8 cellular contexts compared by ENCODE assay signal in genomic region chr3:111717601-111718000, GRCh38. TPM values are rescaled to one million over a fixed set of nuclear protein-coding genes. Genes with fewer than 3 reads are reported as not detected.
DNase-seq lines count a peak whose midpoint lies in the region; ATAC-seq and TF ChIP-seq lines count a peak whose summit lies in the region.

No MANE protein-coding gene starts in this region.

- no peaks in the 10 kb centered on the region for H3K27me3 ChIP-seq in lower lobe of right lung (ENCODE audit: low read depth)

- no peaks in the 10 kb centered on the region for H3K36me3 ChIP-seq in lower lobe of right lung

- CTCF ChIA-PET in activated CD4-positive, alpha-beta T cell treated with anti-CD3 and anti-CD28 coated beads, Interleukin-2, amount 10 ng/mL, durations not matched to agents 7 days and 5 days (lab: Charles Lee) = interaction anchor here (0.6 to 3.0 kb wide), 21 partner anchors 8 to 293 kb away, joined by 3 to 20 read pairs (median 3); partner anchors contain the start of genes ABHD10 and PHLDB2

- peak overlapping the region; percentile 79 for H3K27ac Mint-ChIP-seq in activated CD4-positive, alpha-beta T cell treated with anti-CD3 and anti-CD28 coated beads, Interleukin-2, amount 10 ng/mL, durations not matched to agents 7 days and 5 days

- no peak overlapping the region for H3K27ac ChIP-seq in lower lobe of right lung

- intact Hi-C loops in lower lobe of right lung (cut with DNase I) = loop anchor here (10.0 kb wide), 1 partner anchor 247 kb away; no protein-coding TSS in a partner anchor

- DNase-seq in CMK (ENCODE audit: low read depth) = peak; percentile 45
- DNase-seq in NCI-H524 treated with DMSO at 0.1 percent for 48 hours (lab: John Stamatoyannopoulos, UW) = peak; percentile 49
- peak; percentile 78 for DNase-seq in activated CD4-positive, alpha-beta T cell treated with anti-CD3 and anti-CD28 coated beads, Interleukin-2, amount 10 ng/mL, durations not matched to agents 7 days and 5 days
- DNase-seq in dermis blood vessel endothelial cell = peak; percentile 90
- peak; percentile 75 for DNase-seq in lower lobe of right lung
- DNase-seq in stimulated activated CD8-positive, alpha-beta memory T cell treated with anti-CD3 and anti-CD28 coated beads, Interleukin-12 subunit alpha, Interleukin-12 subunit beta, amount 100 ng/mL, for 4 hours (ENCODE audit: low read depth) = peak; percentile 24

- H3K9me3 ChIP-seq in lower lobe of right lung = no peaks in the 10 kb centered on the region

- H3K4me1 Mint-ChIP-seq in activated CD4-positive, alpha-beta T cell treated with anti-CD3 and anti-CD28 coated beads, Interleukin-2, amount 10 ng/mL, durations not matched to agents 7 days and 5 days = peaks cover 8% of the 10 kb centered on the region

- H3K27me3 Mint-ChIP-seq in activated CD4-positive, alpha-beta T cell treated with anti-CD3 and anti-CD28 coated beads, Interleukin-2, amount 10 ng/mL, durations not matched to agents 7 days and 5 days = no peaks in the 10 kb centered on the region

- peaks cover 5% of the 10 kb centered on the region for H3K4me1 ChIP-seq in lower lobe of right lung

- H3K36me3 Mint-ChIP-seq in activated CD4-positive, alpha-beta T cell treated with anti-CD3 and anti-CD28 coated beads, Interleukin-2, amount 10 ng/mL, durations not matched to agents 7 days and 5 days (ENCODE audit: low read depth) = peaks cover 30% of the 10 kb centered on the region

- H3K9me3 Mint-ChIP-seq in activated CD4-positive, alpha-beta T cell treated with anti-CD3 and anti-CD28 coated beads, Interleukin-2, amount 10 ng/mL, durations not matched to agents 7 days and 5 days = no peaks in the 10 kb centered on the region

- H3K4me3 Mint-ChIP-seq in activated CD4-positive, alpha-beta T cell treated with anti-CD3 and anti-CD28 coated beads, Interleukin-2, amount 10 ng/mL, durations not matched to agents 7 days and 5 days = no peak overlapping the region

- peak; percentile 92 for TF ChIP-seq CTCF in lower lobe of right lung (IDR thresholded peaks at IDR 0.05)

- ATAC-seq in GM19438 (IDR thresholded peaks at IDR 0.05; ENCODE audit: low read depth, unreplicated experiment) (peak; percentile 93), HG03460 (IDR thresholded peaks at IDR 0.05; ENCODE audit: unreplicated experiment) (peak; percentile 89), lower lobe of right lung (peak; percentile 94 to 96)

- no peak overlapping the region for H3K4me3 ChIP-seq in lower lobe of right lung

- POLR2A ChIA-PET in activated CD4-positive, alpha-beta T cell treated with anti-CD3 and anti-CD28 coated beads, Interleukin-2, amount 10 ng/mL, durations not matched to agents 7 days and 5 days (lab: Charles Lee) = no interaction called here

RNA-seq across cellular contexts. Expression of gene PLCXD2, which starts 43.1 kb away (rescaled TPM):
- total RNA-seq in activated CD4-positive, alpha-beta T cell treated with anti-CD3 and anti-CD28 coated beads, Interleukin-2, amount 10 ng/mL, durations not matched to agents 7 days and 5 days = 10 to 100 TPM; 11.6 to 12.6 TPM
- total RNA-seq in dermis blood vessel endothelial cell (1.7 and 2.9 TPM in 2 replicates), lower lobe of right lung (8.0 TPM)

Comparison
In these comparisons a context has a peak if more than half of its experiments do, and no peak if none do; other contexts are left out.
1. DNase-seq: peak in every context shown above with its lines; median percentile 90 in dermis blood vessel endothelial cell; 78 in activated CD4-positive, alpha-beta T cell treated with anti-CD3 and anti-CD28 coated beads, Interleukin-2, amount 10 ng/mL, durations not matched to agents 7 days and 5 days; 75 in lower lobe of right lung; 49 in NCI-H524 treated with DMSO at 0.1 percent for 48 hours; 45 in CMK; 24 in stimulated activated CD8-positive, alpha-beta memory T cell treated with anti-CD3 and anti-CD28 coated beads, Interleukin-12 subunit alpha, Interleukin-12 subunit beta, amount 100 ng/mL, for 4 hours.